Comparison of ENCODE assay signal across 8 cellular contexts in the genomic region with DNA sequence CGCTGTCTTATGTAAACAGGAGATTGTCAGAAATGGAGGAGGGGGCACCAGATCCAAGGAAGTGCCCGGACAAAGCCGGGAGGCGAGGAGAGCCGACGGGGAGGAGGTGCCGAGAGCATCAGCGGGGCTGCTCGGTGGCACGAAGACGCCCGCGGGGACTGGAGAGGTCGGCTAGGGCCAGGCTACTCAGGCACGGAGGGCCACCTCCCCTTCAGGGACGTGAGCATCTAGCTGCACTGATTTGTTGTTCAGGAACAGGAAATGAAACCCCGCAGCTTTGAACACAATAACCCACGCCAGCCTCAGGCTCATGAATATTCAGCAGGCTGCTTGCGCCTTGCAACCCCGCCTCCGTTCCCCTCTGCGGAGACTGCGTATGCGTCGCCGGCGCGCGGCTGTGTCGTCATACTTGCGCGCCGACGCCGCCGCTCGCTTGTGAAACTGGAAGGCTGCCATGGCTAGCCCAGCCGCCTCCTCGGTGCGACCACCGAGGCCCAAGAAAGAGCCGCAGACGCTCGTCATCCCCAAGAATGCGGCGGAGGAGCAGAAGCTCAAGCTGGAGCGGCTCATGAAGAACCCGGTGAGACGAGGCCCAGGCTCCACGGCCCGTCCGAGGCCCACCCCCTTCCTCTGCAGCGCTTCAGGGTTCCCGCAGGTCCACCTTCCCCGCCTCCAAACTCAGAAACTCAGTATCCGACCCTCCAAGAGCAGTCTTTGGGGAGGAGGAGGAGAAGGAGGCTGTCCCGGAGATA.
DNase-seq lines count a peak whose midpoint lies in the region; TF ChIP-seq lines count a peak whose summit lies in the region.

A gene with protein sequence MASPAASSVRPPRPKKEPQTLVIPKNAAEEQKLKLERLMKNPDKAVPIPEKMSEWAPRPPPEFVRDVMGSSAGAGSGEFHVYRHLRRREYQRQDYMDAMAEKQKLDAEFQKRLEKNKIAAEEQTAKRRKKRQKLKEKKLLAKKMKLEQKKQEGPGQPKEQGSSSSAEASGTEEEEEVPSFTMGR (plus strand): TSS at position 406 of the 752 bp plus-strand sequence. CDS start 49 bp downstream, at position 455.

- no peaks in the 10 kb centered on the region for H3K27me3 Mint-ChIP-seq in nephron progenitor cell (ENCODE audit: low read depth, poor library complexity)
- H3K27me3 Mint-ChIP-seq in stimulated activated naive CD8-positive, alpha-beta T cell treated with anti-CD3 and anti-CD28 coated beads, Interleukin-15, Interleukin-2, amounts not matched to agents 100 ng/mL and 50 ng/mL, for 24 hours: no peaks in the 10 kb centered on the region

- in situ Hi-C loops in HAP-1 (cut with MboI; ENCODE audit: low sequenced_read_pairs): no loop called here

- H3K4me3 ChIP-seq in HAP-1: peak within 1 kb of the TSS; percentile 89
- H3K4me3 ChIP-seq in MM.1S (ENCODE audit: low read length): peak within 1 kb of the TSS; percentile 100

- H3K9ac ChIP-seq in ES-I3 (ENCODE audit: low read depth, low read length) (peak within 1 kb of the TSS; percentile 64), MM.1S (ENCODE audit: low read length) (peak within 1 kb of the TSS; percentile 95)

- DNase-seq in HAP-1 (ENCODE audit: low spot score in 2 of 2) (peak; percentile 92 to 98), MM.1S (peak; percentile 100), SHP77 treated with DMSO at 0.1 percent for 48 hours (lab: John Stamatoyannopoulos, UW) (peak; percentile 81), fibroblast of the conjunctiva (ENCODE audit: low read depth) (peak; percentile 84), nephron progenitor cell (peak; percentile 78)
- DNase-seq in activated effector memory CD4-positive, alpha-beta T cell treated with Interleukin-2 at 50 U/mL for 16 hours: peak; percentile 81

- H3K9me3 ChIP-seq in ES-I3 (ENCODE audit: control insufficient read depth, insufficient read depth, low read length): no peaks in the 10 kb centered on the region
- H3K9me3 ChIP-seq in HAP-1: no peaks in the 10 kb centered on the region
- H3K9me3 ChIP-seq in MM.1S (replicated peaks; ENCODE audit: insufficient read depth, low read length): no peaks in the 10 kb centered on the region

- no peaks in the 10 kb centered on the region for H3K27me3 ChIP-seq in HAP-1 (ENCODE audit: low read depth)
- H3K27me3 ChIP-seq in MM.1S (replicated peaks; ENCODE audit: insufficient read depth, low read length): no peaks in the 10 kb centered on the region

- H3K9me2 ChIP-seq in MM.1S (replicated peaks; ENCODE audit: insufficient read depth, low read length): no peaks in the 10 kb centered on the region

- peak within 1 kb of the TSS; percentile 49 for H2AFZ ChIP-seq in MM.1S (ENCODE audit: low read length)

- peak within 1 kb of the TSS; percentile 99 for H3K27ac Mint-ChIP-seq in nephron progenitor cell
- peak within 1 kb of the TSS; percentile 89 for H3K27ac Mint-ChIP-seq in stimulated activated naive CD8-positive, alpha-beta T cell treated with anti-CD3 and anti-CD28 coated beads, Interleukin-15, Interleukin-2, amounts not matched to agents 100 ng/mL and 50 ng/mL, for 24 hours

- peaks cover 11% of the 10 kb centered on the region for H3F3A ChIP-seq in MM.1S (ENCODE audit: insufficient read depth, low read length)

- no peaks in the 10 kb centered on the region for H3K9me3 Mint-ChIP-seq in nephron progenitor cell
- no peaks in the 10 kb centered on the region for H3K9me3 Mint-ChIP-seq in stimulated activated naive CD8-positive, alpha-beta T cell treated with anti-CD3 and anti-CD28 coated beads, Interleukin-15, Interleukin-2, amounts not matched to agents 100 ng/mL and 50 ng/mL, for 24 hours

- peaks cover 44% of the 10 kb centered on the region for H3K79me2 ChIP-seq in MM.1S (ENCODE audit: low read length)

- H3K36me3 Mint-ChIP-seq in nephron progenitor cell (ENCODE audit: low read depth): peaks cover 52% of the 10 kb centered on the region
- H3K36me3 Mint-ChIP-seq in stimulated activated naive CD8-positive, alpha-beta T cell treated with anti-CD3 and anti-CD28 coated beads, Interleukin-15, Interleukin-2, amounts not matched to agents 100 ng/mL and 50 ng/mL, for 24 hours (ENCODE audit: low read depth): peaks cover 36% of the 10 kb centered on the region

- H4K20me1 ChIP-seq in MM.1S (ENCODE audit: insufficient read depth, low read length): no peaks in the 10 kb centered on the region

- peak within 1 kb of the TSS; percentile 97 for H3K4me3 Mint-ChIP-seq in nephron progenitor cell
- H3K4me3 Mint-ChIP-seq in stimulated activated naive CD8-positive, alpha-beta T cell treated with anti-CD3 and anti-CD28 coated beads, Interleukin-15, Interleukin-2, amounts not matched to agents 100 ng/mL and 50 ng/mL, for 24 hours: peak within 1 kb of the TSS; percentile 93

- no peaks in the 10 kb centered on the region for H3K4me1 ChIP-seq in ES-I3 (ENCODE audit: insufficient read depth, low read length)
- H3K4me1 ChIP-seq in HAP-1: peaks cover 2% of the 10 kb centered on the region; the same call in 1 of the 2 replicates
- H3K4me1 ChIP-seq in MM.1S (ENCODE audit: low read length): peaks cover 12% of the 10 kb centered on the region

- peak within 1 kb of the TSS; percentile 91 for H3K4me2 ChIP-seq in MM.1S (ENCODE audit: low read depth, low read length)

- peaks cover 18% of the 10 kb centered on the region for H3K4me1 Mint-ChIP-seq in nephron progenitor cell
- H3K4me1 Mint-ChIP-seq in stimulated activated naive CD8-positive, alpha-beta T cell treated with anti-CD3 and anti-CD28 coated beads, Interleukin-15, Interleukin-2, amounts not matched to agents 100 ng/mL and 50 ng/mL, for 24 hours (ENCODE audit: low read depth): peaks cover 24% of the 10 kb centered on the region

- TF ChIP-seq CTCF in MM.1S (IDR thresholded peaks at IDR 0.05; ENCODE audit: low read length) (no peak), nephron progenitor cell (IDR thresholded peaks at IDR 0.05) (no peak)

- H3K27ac ChIP-seq in MM.1S (ENCODE audit: low read length): peak within 1 kb of the TSS; percentile 62

- H3K36me3 ChIP-seq in ES-I3 (ENCODE audit: insufficient read depth, low read length) (peaks cover 3% of the 10 kb centered on the region), HAP-1 (replicated peaks) (peaks cover 41% of the 10 kb centered on the region), MM.1S (replicated peaks; ENCODE audit: insufficient read depth, low read length) (peaks cover 3% of the 10 kb centered on the region; the same call in 1 of the 2 replicates)

Comparison
In these comparisons a context has a peak if more than half of its experiments do, and no peak if none do; other contexts are left out.
1. Peak in every context shown above with its lines: DNase-seq, H3K4me3 ChIP-seq and H3K27ac ChIP-seq.